Comparison of ENCODE assay signal across 8 cellular contexts in the genomic region with DNA sequence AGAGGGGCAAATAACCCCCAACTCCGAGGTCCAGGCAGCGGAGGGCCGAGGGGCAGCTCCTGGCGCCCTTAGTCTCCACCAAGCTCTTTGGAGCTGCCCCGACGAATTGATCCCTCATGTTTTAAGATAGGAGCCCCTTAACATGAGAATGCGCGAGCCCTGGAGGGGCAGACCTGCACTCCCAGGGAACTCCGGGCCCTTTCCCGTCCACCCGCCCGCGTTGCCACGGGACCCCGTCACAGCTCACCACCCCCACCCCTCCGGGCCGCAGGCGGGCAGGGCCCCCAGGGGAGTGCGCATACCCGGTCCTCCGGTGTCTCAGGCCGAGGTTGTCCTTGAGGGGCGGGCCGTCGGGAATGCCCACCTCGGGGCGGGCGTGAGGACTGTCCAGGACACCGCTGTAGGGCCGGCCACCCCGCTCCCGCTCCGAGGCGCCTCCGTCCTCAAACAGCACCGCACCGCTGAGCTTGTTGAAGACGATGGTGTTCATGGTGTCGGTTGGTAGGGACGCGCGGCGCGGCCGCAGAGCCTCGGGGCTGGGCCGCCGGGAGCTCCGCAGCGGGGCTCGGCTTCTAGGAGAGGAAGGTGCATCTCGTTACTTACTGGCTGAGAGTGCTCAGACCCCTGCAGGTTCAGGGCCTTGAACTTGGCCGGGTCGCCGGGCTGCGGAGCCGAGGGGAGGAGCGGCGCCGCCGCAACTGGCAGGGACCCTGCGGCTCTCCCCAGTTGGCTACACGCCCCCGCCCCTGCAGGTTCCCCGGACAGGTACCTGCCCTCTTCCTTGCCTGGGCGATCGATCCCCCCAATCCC. TPM values are rescaled to one million over a fixed set of nuclear protein-coding genes. Genes with fewer than 3 reads are reported as not detected.
DNase-seq lines count a peak whose midpoint lies in the region; ATAC-seq and TF ChIP-seq lines count a peak whose summit lies in the region.

No MANE protein-coding gene starts in this region.

- 0% methylated on average over 15 of the region's 67 CpGs for WGBS in SK-N-SH (ENCODE audit: low lambda C conversion rate)

- DNase-seq in EL = peak; percentile 59
- DNase-seq in SK-N-SH = peak; percentile 28
- DNase-seq in cardiac fibroblast (ENCODE audit: low read depth in 2 of 2) = peak in 1 of 2 donors; percentile 11
- DNase-seq in left lobe of liver (ENCODE audit: low spot score) = peak; percentile 49
- peak; percentile 16 to 21 for DNase-seq in stimulated activated CD4-positive, alpha-beta T cell treated with anti-CD3 and anti-CD28 coated beads, Interleukin-4, amount 100 ng/mL, for 48 hours (ENCODE audit: low read depth in 2 of 2)
- DNase-seq in globus pallidus (ENCODE audit: low spot score) = no peak
- DNase-seq in hepatic stellate cell (ENCODE audit: low spot score) = no peak

- H3K27ac ChIP-seq in SK-N-SH (ENCODE audit: low read depth in 2 of 2, low read length in 1 of 2) = no peak overlapping the region

- H3K4me1 ChIP-seq in SK-N-SH (ENCODE audit: control insufficient read depth in 1 of 2, insufficient read depth in 2 of 2, low read depth in 1 of 2, low read length in 1 of 2) = no peaks in the 10 kb centered on the region

- 0 out of 2 replicates have a peak overlapping the region, but pooled peaks have one; percentile 74 for H2AFZ ChIP-seq in SK-N-SH (ENCODE audit: low read depth)

- H4K20me1 ChIP-seq in SK-N-SH (ENCODE audit: insufficient read depth) = no peaks in the 10 kb centered on the region

- peak overlapping the region in 1 of 2 experiments; percentile 37; a peak in 1 of 4 replicates for H3K4me3 ChIP-seq in SK-N-SH (ENCODE audit: low read depth in 2 of 2, low read length in 1 of 2)
- H3K4me3 ChIP-seq in cardiac fibroblast (replicated peaks in 1 of 2; ENCODE audit: low read depth in 2 of 2, low read length in 2 of 2) = peak overlapping the region; percentile 44 to 47

- peak; percentile 35 for ATAC-seq in left lobe of liver
- no peak for ATAC-seq in HG03196 (IDR thresholded peaks at IDR 0.05; ENCODE audit: unreplicated experiment)

- peak overlapping the region; percentile 78 for H3K4me2 ChIP-seq in SK-N-SH

- no peak for TF ChIP-seq RAD21 in SK-N-SH (IDR thresholded peaks at IDR 0.05; ENCODE audit: low read length)

- H3K27me3 ChIP-seq in SK-N-SH (ENCODE audit: insufficient read depth) = peaks cover 76% of the 10 kb centered on the region

- no peak for TF ChIP-seq EP300 in SK-N-SH (IDR thresholded peaks at IDR 0.05; ENCODE audit: borderline replicate concordance in 1 of 2, low read depth in 1 of 2, low read length in 1 of 2)

- CTCF ChIA-PET in SK-N-SH (lab: Yijun Ruan, JAX) = interaction anchor here (0.6 kb wide), 1 partner anchor 24 kb away, joined by 3 read pairs; no protein-coding TSS in a partner anchor

- H3F3A ChIP-seq in SK-N-SH (replicated peaks; ENCODE audit: insufficient read depth) = no peaks in the 10 kb centered on the region

- no peaks in the 10 kb centered on the region for H3K79me2 ChIP-seq in SK-N-SH (ENCODE audit: insufficient read depth)

- H3K36me3 ChIP-seq in SK-N-SH (replicated peaks in 1 of 2; ENCODE audit: control insufficient read depth in 1 of 2, insufficient read depth in 2 of 2, low read length in 1 of 2) = no peaks in the 10 kb centered on the region

- H3K9me2 ChIP-seq in SK-N-SH = no peaks in the 10 kb centered on the region

- POLR2A ChIA-PET in SK-N-SH (lab: Yijun Ruan, JAX) = no interaction called here

- H3K9ac ChIP-seq in SK-N-SH = no peak overlapping the region

- TF ChIP-seq CTCF in SK-N-SH (IDR thresholded peaks at IDR 0.05) (no peak), cardiac fibroblast (IDR thresholded peaks at IDR 0.05; ENCODE audit: low read depth, low read length) (no peak)

- H3K9me3 ChIP-seq in SK-N-SH = no peaks in the 10 kb centered on the region

TF ChIP-seq in SK-N-SH, 30 proteins besides CTCF, POLR2A, EP300 and RAD21:
- TF ChIP-seq MEF2A (IDR thresholded peaks at IDR 0.05; ENCODE audit: borderline replicate concordance, low read depth) (no peak), REST (IDR thresholded peaks at IDR 0.05; ENCODE audit: low read depth, low read length) (no peak), POLR2AphosphoS5 (IDR thresholded peaks at IDR 0.05; ENCODE audit: low read depth, low read length) (no peak), SMC3 (IDR thresholded peaks at IDR 0.05; ENCODE audit: low read depth, low read length) (no peak), IRF3 (IDR thresholded peaks at IDR 0.05; ENCODE audit: low read depth, low read length) (no peak)

RNA-seq across cellular contexts. Expression of gene MKX, which starts 2.5 kb away (rescaled TPM):
- polyA plus RNA-seq in SK-N-SH (2012; rRNA removed) = not detected in 2 replicates
- polyA plus RNA-seq in SK-N-SH (2012; cell fraction: cytosol; rRNA removed) = not detected in 2 replicates
- polyA plus RNA-seq in SK-N-SH (2012; cell fraction: nucleus; rRNA removed) = not detected in 2 replicates
- total RNA-seq in left lobe of liver = 0.30 TPM

Comparison
In these comparisons a context has a peak if more than half of its experiments do, and no peak if none do; other contexts are left out.
1. DNase-seq: peak in EL (single experiment), SK-N-SH (single experiment), left lobe of liver (single experiment) and stimulated activated CD4-positive, alpha-beta T cell treated with anti-CD3 and anti-CD28 coated beads, Interleukin-4, amount 100 ng/mL, for 48 hours (2 of 2); none in globus pallidus (single experiment) and hepatic stellate cell (single experiment).